ENCODE assay signal across 1 cellular context in the genomic region with DNA sequence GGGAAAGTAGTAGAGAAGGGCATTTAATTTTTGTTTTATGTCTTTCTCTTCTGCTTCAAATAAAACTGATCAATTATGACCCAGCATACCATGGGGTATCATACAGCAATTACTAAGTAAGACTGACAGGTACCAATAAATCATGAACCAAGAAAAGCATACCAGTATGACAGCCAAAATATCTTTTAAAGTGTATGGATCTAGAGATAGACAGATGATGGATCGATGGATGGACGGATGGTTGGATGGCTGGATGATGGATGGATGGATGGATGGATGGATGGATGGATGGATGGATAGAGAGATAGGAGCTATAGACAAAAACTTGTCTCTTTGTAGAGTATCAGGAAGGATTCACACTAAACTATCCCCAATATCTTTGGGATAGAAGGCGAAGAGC.
TF ChIP-seq lines count a peak whose summit lies in the region.

No MANE protein-coding gene starts in this region.

TF ChIP-seq in IMR-90, 13 proteins besides CTCF, POLR2A, EP300 and RAD21:
- TF ChIP-seq RCOR1 (IDR thresholded peaks at IDR 0.05; ENCODE audit: insufficient replicate concordance, low read length) (no peak), CHD1 (IDR thresholded peaks at IDR 0.05; ENCODE audit: low read depth, low read length) (no peak), MAFK (IDR thresholded peaks at IDR 0.05; ENCODE audit: low read depth, low read length) (no peak), MAZ (IDR thresholded peaks at IDR 0.05; ENCODE audit: borderline replicate concordance, low read depth, low read length) (no peak), CEBPB (IDR thresholded peaks at IDR 0.05; ENCODE audit: low read depth, low read length) (no peak), BHLHE40 (IDR thresholded peaks at IDR 0.05; ENCODE audit: low read depth, low read length) (no peak), SMC3 (IDR thresholded peaks at IDR 0.05; ENCODE audit: low read depth, low read length) (no peak), MXI1 (IDR thresholded peaks at IDR 0.05; ENCODE audit: borderline replicate concordance, low read depth, low read length) (no peak), NFE2L2 (IDR thresholded peaks at IDR 0.05; ENCODE audit: low read depth, low read length) (no peak), FOS (IDR thresholded peaks at IDR 0.05; ENCODE audit: low read depth, low read length) (no peak), RFX5 (IDR thresholded peaks at IDR 0.05; ENCODE audit: low read depth, low read length) (no peak)
- TF ChIP-seq, protein P1, sequence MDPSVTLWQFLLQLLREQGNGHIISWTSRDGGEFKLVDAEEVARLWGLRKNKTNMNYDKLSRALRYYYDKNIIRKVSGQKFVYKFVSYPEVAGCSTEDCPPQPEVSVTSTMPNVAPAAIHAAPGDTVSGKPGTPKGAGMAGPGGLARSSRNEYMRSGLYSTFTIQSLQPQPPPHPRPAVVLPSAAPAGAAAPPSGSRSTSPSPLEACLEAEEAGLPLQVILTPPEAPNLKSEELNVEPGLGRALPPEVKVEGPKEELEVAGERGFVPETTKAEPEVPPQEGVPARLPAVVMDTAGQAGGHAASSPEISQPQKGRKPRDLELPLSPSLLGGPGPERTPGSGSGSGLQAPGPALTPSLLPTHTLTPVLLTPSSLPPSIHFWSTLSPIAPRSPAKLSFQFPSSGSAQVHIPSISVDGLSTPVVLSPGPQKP (IDR thresholded peaks at IDR 0.05; ENCODE audit: borderline replicate concordance, low read depth, low read length), result no peak
- TF ChIP-seq, protein P2, sequence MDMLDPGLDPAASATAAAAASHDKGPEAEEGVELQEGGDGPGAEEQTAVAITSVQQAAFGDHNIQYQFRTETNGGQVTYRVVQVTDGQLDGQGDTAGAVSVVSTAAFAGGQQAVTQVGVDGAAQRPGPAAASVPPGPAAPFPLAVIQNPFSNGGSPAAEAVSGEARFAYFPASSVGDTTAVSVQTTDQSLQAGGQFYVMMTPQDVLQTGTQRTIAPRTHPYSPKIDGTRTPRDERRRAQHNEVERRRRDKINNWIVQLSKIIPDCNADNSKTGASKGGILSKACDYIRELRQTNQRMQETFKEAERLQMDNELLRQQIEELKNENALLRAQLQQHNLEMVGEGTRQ (IDR thresholded peaks at IDR 0.05; ENCODE audit: low read depth, low read length), result no peak
